9 cellular contexts compared by ENCODE assay signal in genomic region chr14:74531467-74531866, GRCh38. TPM values are rescaled to one million over a fixed set of nuclear protein-coding genes. Genes with fewer than 3 reads are reported as not detected.
DNase-seq lines count a peak whose midpoint lies in the region; ATAC-seq and TF ChIP-seq lines count a peak whose summit lies in the region.
"Had no signal": no experiment of that assay in that cellular context is flagged by ENCODE, and none has a peak within 500 bp of the region (broad histone marks: within the 10 kb centered on the region; RNA-seq: fewer than 3 reads in every experiment).

No MANE protein-coding gene starts in this region.

- no peaks in the 10 kb centered on the region for H3K27me3 ChIP-seq in brain microvascular endothelial cell (replicated peaks)

- POLR2A ChIA-PET in T-cell (lab: Charles Lee) = no interaction called here

- no peaks in the 10 kb centered on the region for H3K36me3 Mint-ChIP-seq in T-cell

- DNase-seq in AG09309 (ENCODE audit: low read depth) (no peak), HuH-7.5 (ENCODE audit: low spot score) (peak; percentile 51), brain microvascular endothelial cell (peak; percentile 15), iPS-NIHi7 (ENCODE audit: extremely low spot score) (peak; percentile 85), GM13977 (ENCODE audit: low spot score) (no peak), T-cell (no peak), NCI-H69 (lab: John Stamatoyannopoulos, UW) (no peak), inferior parietal cortex (ENCODE audit: extremely low spot score) (no peak)
- DNase-seq: activated T-cell treated with anti-CD3 and anti-CD28 coated beads, Interleukin-2, amount 50 U/mL, for 4 hours had no signal

- H3K9me3 Mint-ChIP-seq in T-cell = no peaks in the 10 kb centered on the region
- H3K9me3 Mint-ChIP-seq: activated T-cell treated with anti-CD3 and anti-CD28 coated beads, Interleukin-2, amount 50 U/mL, for 4 hours had no signal

- CTCF ChIA-PET in T-cell (lab: Charles Lee) = no interaction called here

- peaks cover 16% of the 10 kb centered on the region for H3K36me3 ChIP-seq in brain microvascular endothelial cell (replicated peaks)

- peaks cover 0 to 2% of the 10 kb centered on the region in 2 donors for H3K27me3 Mint-ChIP-seq in T-cell

- no peak overlapping the region for H3K4me3 Mint-ChIP-seq in T-cell
- H3K4me3 Mint-ChIP-seq: activated T-cell treated with anti-CD3 and anti-CD28 coated beads, Interleukin-2, amount 50 U/mL, for 4 hours had no signal

- ATAC-seq in T-cell (replicated peaks in 1 of 4) = no peak

- H3K4me3 ChIP-seq in AG09309 (ENCODE audit: control insufficient read depth, low read depth, low read length) = no peak overlapping the region
- no peak overlapping the region for H3K4me3 ChIP-seq in brain microvascular endothelial cell (ENCODE audit: low read depth, low read length)

- H3K27ac Mint-ChIP-seq in T-cell = no peak overlapping the region

- H3K27ac ChIP-seq in brain microvascular endothelial cell = no peak overlapping the region

- in situ Hi-C loops in brain microvascular endothelial cell (cut with HindIII; ENCODE audit: low pct_ligation_motif_present, low sequenced_read_pairs) (no loop called here), GM13977 (cut with MboI; ENCODE audit: low pct_unique_long_range_greater_than_20kb, low sequenced_read_pairs, unreplicated experiment) (no loop called here)

- TF ChIP-seq CTCF in AG09309 (IDR thresholded peaks at IDR 0.05; ENCODE audit: control insufficient read depth, insufficient read depth, low read depth, low read length, missing control alignments) (peak; percentile 39), brain microvascular endothelial cell (IDR thresholded peaks at IDR 0.05; ENCODE audit: low read depth, low read length, missing control alignments) (peak; percentile 30), GM13977 (IDR thresholded peaks at IDR 0.05; ENCODE audit: extremely low read depth, insufficient read depth, missing control alignments) (no peak)

- peaks cover 2 to 7% (median 6%) of the 10 kb centered on the region in 3 donors for H3K4me1 Mint-ChIP-seq in T-cell

RNA-seq across cellular contexts. Expression of gene ISCA2, which starts 37.9 kb away (rescaled TPM):
- total RNA-seq in T-cell = 10 to 100 TPM; 21.3 to 42.6 (median 34.1) TPM

RNA-seq across cellular contexts. Expression of gene NPC2, which starts 38.4 kb away (rescaled TPM):
- 10 to 100 TPM; 32.4 to 61.4 (median 44.8) TPM for total RNA-seq in T-cell

Comparison
In these comparisons a context has a peak if more than half of its experiments do, and no peak if none do; other contexts are left out.
1. DNase-seq: peak in HuH-7.5 (single experiment), brain microvascular endothelial cell (single experiment) and iPS-NIHi7 (single experiment); none in AG09309 (single experiment), GM13977 (single experiment), T-cell (0 of 34), NCI-H69 (single experiment) and inferior parietal cortex (single experiment).